In the genomic region with DNA sequence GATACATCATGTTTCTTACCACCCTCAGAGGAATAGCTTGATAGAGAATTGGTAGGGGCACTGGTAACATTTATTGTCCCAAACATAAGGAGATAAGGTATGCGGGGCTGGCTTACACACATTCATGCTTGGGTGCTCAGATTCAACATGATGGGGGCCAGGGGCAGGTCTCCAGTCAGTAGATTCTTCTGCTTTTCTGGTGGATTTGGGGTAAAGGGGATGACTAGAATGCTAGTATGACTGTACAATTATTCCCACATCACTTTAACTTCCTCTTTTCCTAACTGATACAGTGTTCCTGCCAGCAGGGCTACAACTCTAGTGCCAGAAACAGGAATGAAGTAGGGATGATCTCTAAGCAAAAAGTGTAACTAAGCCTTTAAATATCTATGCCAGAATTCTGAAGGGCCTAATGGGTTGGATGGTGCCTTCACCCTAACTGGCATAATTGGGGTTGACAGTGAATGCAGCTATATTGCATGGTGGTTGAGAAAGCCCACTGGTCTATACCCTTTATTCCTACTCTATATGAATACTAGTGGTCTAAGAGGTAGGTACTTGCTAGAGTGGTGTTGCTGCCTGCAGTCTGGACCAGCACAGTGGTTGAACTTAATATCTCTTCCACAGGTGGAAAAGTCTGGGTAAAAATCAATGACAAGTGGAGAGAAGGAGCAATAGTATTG, we compare ENCODE assay signal across 1 cellular context.
TF ChIP-seq lines count a peak whose summit lies in the region.

No MANE protein-coding gene starts in this region.

TF ChIP-seq in HepG2, 621 proteins besides CTCF, POLR2A, EP300 and RAD21 (continued from another document):
- TF ChIP-seq, protein P1, sequence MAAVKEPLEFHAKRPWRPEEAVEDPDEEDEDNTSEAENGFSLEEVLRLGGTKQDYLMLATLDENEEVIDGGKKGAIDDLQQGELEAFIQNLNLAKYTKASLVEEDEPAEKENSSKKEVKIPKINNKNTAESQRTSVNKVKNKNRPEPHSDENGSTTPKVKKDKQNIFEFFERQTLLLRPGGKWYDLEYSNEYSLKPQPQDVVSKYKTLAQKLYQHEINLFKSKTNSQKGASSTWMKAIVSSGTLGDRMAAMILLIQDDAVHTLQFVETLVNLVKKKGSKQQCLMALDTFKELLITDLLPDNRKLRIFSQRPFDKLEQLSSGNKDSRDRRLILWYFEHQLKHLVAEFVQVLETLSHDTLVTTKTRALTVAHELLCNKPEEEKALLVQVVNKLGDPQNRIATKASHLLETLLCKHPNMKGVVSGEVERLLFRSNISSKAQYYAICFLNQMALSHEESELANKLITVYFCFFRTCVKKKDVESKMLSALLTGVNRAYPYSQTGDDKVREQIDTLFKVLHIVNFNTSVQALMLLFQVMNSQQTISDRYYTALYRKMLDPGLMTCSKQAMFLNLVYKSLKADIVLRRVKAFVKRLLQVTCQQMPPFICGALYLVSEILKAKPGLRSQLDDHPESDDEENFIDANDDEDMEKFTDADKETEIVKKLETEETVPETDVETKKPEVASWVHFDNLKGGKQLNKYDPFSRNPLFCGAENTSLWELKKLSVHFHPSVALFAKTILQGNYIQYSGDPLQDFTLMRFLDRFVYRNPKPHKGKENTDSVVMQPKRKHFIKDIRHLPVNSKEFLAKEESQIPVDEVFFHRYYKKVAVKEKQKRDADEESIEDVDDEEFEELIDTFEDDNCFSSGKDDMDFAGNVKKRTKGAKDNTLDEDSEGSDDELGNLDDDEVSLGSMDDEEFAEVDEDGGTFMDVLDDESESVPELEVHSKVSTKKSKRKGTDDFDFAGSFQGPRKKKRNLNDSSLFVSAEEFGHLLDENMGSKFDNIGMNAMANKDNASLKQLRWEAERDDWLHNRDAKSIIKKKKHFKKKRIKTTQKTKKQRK (IDR thresholded peaks at IDR 0.05; ENCODE audit: low read length), result no peak
- TF ChIP-seq CC2D1A (CRISPR knock-in tag; IDR thresholded peaks at IDR 0.05), result no peak
